ENCODE assay signal across 14 cellular contexts in genomic region chr10:96456296-96456840, GRCh38. TPM values are rescaled to one million over a fixed set of nuclear protein-coding genes. Genes with fewer than 3 reads are reported as not detected.
DNase-seq lines count a peak whose midpoint lies in the region; ATAC-seq and TF ChIP-seq lines count a peak whose summit lies in the region.
"Had no signal": no experiment of that assay in that cellular context is flagged by ENCODE, and none has a peak within 500 bp of the region (broad histone marks: within the 10 kb centered on the region; RNA-seq: fewer than 3 reads in every experiment).

No MANE protein-coding gene starts in this region.

- H3K4me1 Mint-ChIP-seq in endodermal cell: peaks cover 11% of the 10 kb centered on the region
- no peaks in the 10 kb centered on the region for H3K4me1 Mint-ChIP-seq in stimulated activated effector memory CD8-positive, alpha-beta T cell treated with anti-CD3 and anti-CD28 coated beads, Interleukin-12 subunit alpha, Interleukin-12 subunit beta, amount 100 ng/mL, for 72 hours
- H3K4me1 Mint-ChIP-seq: B cell had no signal

- H4K20me1 ChIP-seq in BLaER1: no peaks in the 10 kb centered on the region

- H3K9ac ChIP-seq in BLaER1 (no peak overlapping the region), endodermal cell (ENCODE audit: extremely low read depth, low read length, poor library complexity, severe bottlenecking) (no peak overlapping the region)

- H3K27me3 ChIP-seq in BLaER1 (no peaks in the 10 kb centered on the region), endodermal cell (ENCODE audit: control insufficient read depth, insufficient read depth, low read length, poor library complexity, severe bottlenecking) (no peaks in the 10 kb centered on the region)

- peaks cover 25% of the 10 kb centered on the region for H3K4me1 ChIP-seq in BLaER1
- peaks cover 4% of the 10 kb centered on the region for H3K4me1 ChIP-seq in endodermal cell (ENCODE audit: control insufficient read depth, insufficient read depth, low read length)

- ATAC-seq in stimulated activated effector memory CD8-positive, alpha-beta T cell treated with anti-CD3 and anti-CD28 coated beads, Interleukin-12 subunit alpha, Interleukin-12 subunit beta, amount 100 ng/mL, for 72 hours: peak; percentile 11
- no peak for ATAC-seq in GM19467 (IDR thresholded peaks at IDR 0.05; ENCODE audit: unreplicated experiment)
- no peak for ATAC-seq in GM21619 (IDR thresholded peaks at IDR 0.05; ENCODE audit: unreplicated experiment)
- ATAC-seq: HepG2 had no signal

- H3K4me2 ChIP-seq in BLaER1: peak overlapping the region; percentile 80

- no peak overlapping the region for H3K27ac Mint-ChIP-seq in endodermal cell
- H3K27ac Mint-ChIP-seq in stimulated activated effector memory CD8-positive, alpha-beta T cell treated with anti-CD3 and anti-CD28 coated beads, Interleukin-12 subunit alpha, Interleukin-12 subunit beta, amount 100 ng/mL, for 72 hours: no peak overlapping the region
- H3K27ac Mint-ChIP-seq: B cell; CD4-positive, alpha-beta T cell had no signal

- H3K9me3 ChIP-seq in BLaER1 (peaks cover 9% of the 10 kb centered on the region), endodermal cell (ENCODE audit: control insufficient read depth, low read length) (no peaks in the 10 kb centered on the region)
- H3K9me3 ChIP-seq: HAP-1 had no signal

- H3K36me3 Mint-ChIP-seq in endodermal cell (ENCODE audit: low read depth): no peaks in the 10 kb centered on the region
- H3K36me3 Mint-ChIP-seq in stimulated activated effector memory CD8-positive, alpha-beta T cell treated with anti-CD3 and anti-CD28 coated beads, Interleukin-12 subunit alpha, Interleukin-12 subunit beta, amount 100 ng/mL, for 72 hours: no peaks in the 10 kb centered on the region

- H3K9me3 Mint-ChIP-seq in endodermal cell: peaks cover 7% of the 10 kb centered on the region
- peaks cover 6% of the 10 kb centered on the region for H3K9me3 Mint-ChIP-seq in stimulated activated effector memory CD8-positive, alpha-beta T cell treated with anti-CD3 and anti-CD28 coated beads, Interleukin-12 subunit alpha, Interleukin-12 subunit beta, amount 100 ng/mL, for 72 hours

- TF ChIP-seq CTCF in endodermal cell (conservative IDR thresholded peaks at IDR 0.05): no peak

- no peaks in the 10 kb centered on the region for H3K27me3 Mint-ChIP-seq in endodermal cell (ENCODE audit: insufficient read depth)

- DNase-seq in ELF-1 (ENCODE audit: low read depth, low spot score) (peak; percentile 30), endodermal cell (peak; percentile 44)
- no peak for DNase-seq in stimulated activated effector memory CD8-positive, alpha-beta T cell treated with anti-CD3 and anti-CD28 coated beads, Interleukin-12 subunit alpha, Interleukin-12 subunit beta, amount 100 ng/mL, for 72 hours (ENCODE audit: low spot score in 2 of 2)
- DNase-seq: CD4-positive, alpha-beta T cell; DMS153; DMS79; GF-D8 had no signal

- no peak overlapping the region for H3K4me3 Mint-ChIP-seq in endodermal cell
- H3K4me3 Mint-ChIP-seq in stimulated activated effector memory CD8-positive, alpha-beta T cell treated with anti-CD3 and anti-CD28 coated beads, Interleukin-12 subunit alpha, Interleukin-12 subunit beta, amount 100 ng/mL, for 72 hours: no peak overlapping the region
- H3K4me3 Mint-ChIP-seq: B cell; CD4-positive, alpha-beta T cell had no signal

- H3K4me3 ChIP-seq in BLaER1: no peak overlapping the region
- H3K4me3 ChIP-seq in endodermal cell (ENCODE audit: low read length): no peak overlapping the region
- H3K4me3 ChIP-seq: HAP-1 had no signal

- H3K27ac ChIP-seq in BLaER1 (no peak overlapping the region), endodermal cell (ENCODE audit: low read depth, low read length) (no peak overlapping the region)
- H3K27ac ChIP-seq: C4-2B had no signal

- 86% methylated on average over 4 to 5 of the region's 5 CpGs for WGBS in endodermal cell (ENCODE audit: insufficient coverage in 1 of 2, insufficient read length in 1 of 2), 2 experiments

- H3K36me3 ChIP-seq in BLaER1 (no peaks in the 10 kb centered on the region), endodermal cell (ENCODE audit: control insufficient read depth, insufficient read depth, low read length) (no peaks in the 10 kb centered on the region)
- H3K36me3 ChIP-seq: HAP-1 had no signal

RNA-seq across cellular contexts. Expression of gene TLL2, which starts 57.4 kb away (rescaled TPM):
- total RNA-seq in endodermal cell: under 1 TPM; 0.11 to 0.18 TPM
- polyA plus RNA-seq in endodermal cell (2013, experiment 1 of 2): 0.43 TPM
- 0.33 TPM for polyA plus RNA-seq in endodermal cell (2013, experiment 2 of 2)
- total RNA-seq: CD4-positive, alpha-beta T cell had no signal
- polyA plus RNA-seq: HepG2 had no signal

Comparison
In these comparisons a context has a peak if more than half of its experiments do, and no peak if none do; other contexts are left out.
1. DNase-seq: peak in ELF-1 (single experiment) and endodermal cell (single experiment); none in stimulated activated effector memory CD8-positive, alpha-beta T cell treated with anti-CD3 and anti-CD28 coated beads, Interleukin-12 subunit alpha, Interleukin-12 subunit beta, amount 100 ng/mL, for 72 hours (0 of 2).